Comparison of ENCODE assay signal across 21 cellular contexts in genomic region chr3:53604232-53604631, GRCh38.
"Had no signal": no experiment of that assay in that cellular context is flagged by ENCODE, and none has a peak within 500 bp of the region (broad histone marks: within the 10 kb centered on the region; RNA-seq: fewer than 3 reads in every experiment).

No MANE protein-coding gene starts in this region.

- H3K27ac ChIP-seq: esophagus squamous epithelium, psoas muscle, spleen, thoracic aorta, transverse colon had no signal

- H3K4me1 Mint-ChIP-seq: naive B cell; nephron progenitor cell; stimulated activated memory B cell treated with anti-CD40 and anti-IgM and Interleukin-4, amounts not matched to agents 10 μg/mL and 1 μg/mL and 100 μg/mL, for 72 hours; stimulated activated naive CD8-positive, alpha-beta T cell treated with anti-CD3 and anti-CD28 coated beads, Interleukin-15, amount 100 ng/mL, for 72 hours had no signal

- H3K4me3 ChIP-seq: esophagus squamous epithelium, psoas muscle, spleen, thoracic aorta, transverse colon had no signal

- DNase-seq: cerebellar nuclear complex; effector CD4-positive, alpha-beta T cell; esophagus squamous epithelium; foreskin melanocyte; head of caudate nucleus; hippocampal formation; kidney glomerular epithelial cell; mesendoderm; naive B cell; nephron progenitor cell; psoas muscle; retina; spleen; stimulated activated CD4-positive, alpha-beta T cell treated with anti-CD3 and anti-CD28 coated beads, Interleukin-15, amount 100 ng/mL, for 24 hours; stimulated activated CD4-positive, alpha-beta T cell treated with anti-CD3 and anti-CD28 coated beads, Interleukin-1b, Interleukin-23, amount 100 ng/mL, for 48 hours; stimulated activated CD4-positive, alpha-beta T cell treated with anti-CD3 and anti-CD28 coated beads, Interleukin-4, amount 100 ng/mL, for 24 hours; stimulated activated naive CD8-positive, alpha-beta T cell treated with anti-CD3 and anti-CD28 coated beads, Interleukin-15, amount 100 ng/mL, for 72 hours; transverse colon had no signal

- H3K27me3 Mint-ChIP-seq: stimulated activated naive CD8-positive, alpha-beta T cell treated with anti-CD3 and anti-CD28 coated beads, Interleukin-15, amount 100 ng/mL, for 72 hours had no signal

- H3K9me3 ChIP-seq: esophagus squamous epithelium, thoracic aorta, transverse colon had no signal

- ATAC-seq: psoas muscle; sciatic nerve; stimulated activated memory B cell treated with anti-CD40 and anti-IgM and Interleukin-4, amounts not matched to agents 10 μg/mL and 1 μg/mL and 100 μg/mL, for 72 hours; stimulated activated naive CD8-positive, alpha-beta T cell treated with anti-CD3 and anti-CD28 coated beads, Interleukin-15, amount 100 ng/mL, for 72 hours had no signal

- H3K4me1 ChIP-seq: esophagus squamous epithelium, psoas muscle, spleen, transverse colon had no signal

- H3K36me3 Mint-ChIP-seq: stimulated activated memory B cell treated with anti-CD40 and anti-IgM and Interleukin-4, amounts not matched to agents 10 μg/mL and 1 μg/mL and 100 μg/mL, for 72 hours had no signal

- H3K27ac Mint-ChIP-seq: naive B cell; nephron progenitor cell; stimulated activated memory B cell treated with anti-CD40 and anti-IgM and Interleukin-4, amounts not matched to agents 10 μg/mL and 1 μg/mL and 100 μg/mL, for 72 hours; stimulated activated naive CD8-positive, alpha-beta T cell treated with anti-CD3 and anti-CD28 coated beads, Interleukin-15, amount 100 ng/mL, for 72 hours had no signal

- H3K4me3 Mint-ChIP-seq: naive B cell; nephron progenitor cell; stimulated activated memory B cell treated with anti-CD40 and anti-IgM and Interleukin-4, amounts not matched to agents 10 μg/mL and 1 μg/mL and 100 μg/mL, for 72 hours; stimulated activated naive CD8-positive, alpha-beta T cell treated with anti-CD3 and anti-CD28 coated beads, Interleukin-15, amount 100 ng/mL, for 72 hours had no signal

- H3K36me3 ChIP-seq: esophagus squamous epithelium, spleen, thoracic aorta, transverse colon had no signal

- H3K27me3 ChIP-seq: esophagus squamous epithelium, spleen, transverse colon had no signal
